Comparison of ENCODE assay signal across 8 cellular contexts in genomic region chr6:142885182-142885867, GRCh38. TPM values are rescaled to one million over a fixed set of nuclear protein-coding genes. Genes with fewer than 3 reads are reported as not detected.
DNase-seq lines count a peak whose midpoint lies in the region; ATAC-seq lines count a peak whose summit lies in the region.

No MANE protein-coding gene starts in this region.

- peaks cover 68% of the 10 kb centered on the region for H3K4me1 Mint-ChIP-seq in T-helper 17 cell
- peaks cover 60% of the 10 kb centered on the region for H3K4me1 Mint-ChIP-seq in central memory CD8-positive, alpha-beta T cell
- peaks cover 69% of the 10 kb centered on the region for H3K4me1 Mint-ChIP-seq in stimulated activated memory B cell treated with anti-CD40 and anti-IgM and Interleukin-4, amounts not matched to agents 10 μg/mL and 1 μg/mL and 100 μg/mL, for 72 hours

- DNase-seq in Daoy (ENCODE audit: low read depth) = peak; percentile 92
- peak; percentile 81 for DNase-seq in HK-2 (ENCODE audit: unreplicated experiment)
- DNase-seq in T-helper 17 cell = peak; percentile 25 to 50 (median 40)
- DNase-seq in central memory CD8-positive, alpha-beta T cell (ENCODE audit: low spot score in 2 of 2) = peak; percentile 18 to 59
- no peak for DNase-seq in NCI-H2196 treated with DMSO at 0.1 percent for 48 hours (lab: John Stamatoyannopoulos, UW; ENCODE audit: unreplicated experiment)

- peak overlapping the region; percentile 99 for H3K27ac Mint-ChIP-seq in T-helper 17 cell
- H3K27ac Mint-ChIP-seq in central memory CD8-positive, alpha-beta T cell (ENCODE audit: low read depth) = peak overlapping the region; percentile 90
- peak overlapping the region; percentile 87 for H3K27ac Mint-ChIP-seq in stimulated activated memory B cell treated with anti-CD40 and anti-IgM and Interleukin-4, amounts not matched to agents 10 μg/mL and 1 μg/mL and 100 μg/mL, for 72 hours

- H3K9me3 Mint-ChIP-seq in central memory CD8-positive, alpha-beta T cell = no peaks in the 10 kb centered on the region
- no peaks in the 10 kb centered on the region for H3K9me3 Mint-ChIP-seq in stimulated activated memory B cell treated with anti-CD40 and anti-IgM and Interleukin-4, amounts not matched to agents 10 μg/mL and 1 μg/mL and 100 μg/mL, for 72 hours

- no peaks in the 10 kb centered on the region for H3K36me3 Mint-ChIP-seq in T-helper 17 cell (ENCODE audit: low read depth)
- H3K36me3 Mint-ChIP-seq in central memory CD8-positive, alpha-beta T cell (ENCODE audit: insufficient read depth) = peaks cover 7% of the 10 kb centered on the region
- peaks cover 13% of the 10 kb centered on the region for H3K36me3 Mint-ChIP-seq in stimulated activated memory B cell treated with anti-CD40 and anti-IgM and Interleukin-4, amounts not matched to agents 10 μg/mL and 1 μg/mL and 100 μg/mL, for 72 hours

- no peaks in the 10 kb centered on the region for H3K27me3 Mint-ChIP-seq in T-helper 17 cell
- no peaks in the 10 kb centered on the region for H3K27me3 Mint-ChIP-seq in central memory CD8-positive, alpha-beta T cell
- no peaks in the 10 kb centered on the region for H3K27me3 Mint-ChIP-seq in stimulated activated memory B cell treated with anti-CD40 and anti-IgM and Interleukin-4, amounts not matched to agents 10 μg/mL and 1 μg/mL and 100 μg/mL, for 72 hours

- H3K9me3 ChIP-seq in T-helper 17 cell (ENCODE audit: control insufficient read depth, low read length, poor library complexity, severe bottlenecking) = no peaks in the 10 kb centered on the region

- peak overlapping the region; percentile 95 for H3K4me3 Mint-ChIP-seq in T-helper 17 cell
- H3K4me3 Mint-ChIP-seq in central memory CD8-positive, alpha-beta T cell = peak overlapping the region; percentile 76
- H3K4me3 Mint-ChIP-seq in stimulated activated memory B cell treated with anti-CD40 and anti-IgM and Interleukin-4, amounts not matched to agents 10 μg/mL and 1 μg/mL and 100 μg/mL, for 72 hours = peak overlapping the region; percentile 95

- peak overlapping the region; percentile 8 for H3K27ac ChIP-seq in layer of hippocampus (ENCODE audit: low read depth, low read length)

- H3K27me3 ChIP-seq in layer of hippocampus (ENCODE audit: control insufficient read depth, insufficient read depth, low read length) = no peaks in the 10 kb centered on the region

- peak; percentile 64 for ATAC-seq in GM21390 (IDR thresholded peaks at IDR 0.05; ENCODE audit: unreplicated experiment)
- ATAC-seq in T-helper 17 cell = peak; percentile 87
- peak; percentile 93 for ATAC-seq in central memory CD8-positive, alpha-beta T cell (replicated peaks; ENCODE audit: extremely low read depth, poor library complexity, severe bottlenecking)
- peak; percentile 95 for ATAC-seq in stimulated activated memory B cell treated with anti-CD40 and anti-IgM and Interleukin-4, amounts not matched to agents 10 μg/mL and 1 μg/mL and 100 μg/mL, for 72 hours

RNA-seq across cellular contexts. Expression of gene HIVEP2, which starts 59.7 kb away (rescaled TPM):
- total RNA-seq in Daoy (2014; rRNA removed; shearing (Covaris generic)) = 7.2 and 8.2 TPM in 2 replicates
- total RNA-seq in T-helper 17 cell = 10 to 100 TPM; 73.6 to 78.6 TPM
